In the genomic region with DNA sequence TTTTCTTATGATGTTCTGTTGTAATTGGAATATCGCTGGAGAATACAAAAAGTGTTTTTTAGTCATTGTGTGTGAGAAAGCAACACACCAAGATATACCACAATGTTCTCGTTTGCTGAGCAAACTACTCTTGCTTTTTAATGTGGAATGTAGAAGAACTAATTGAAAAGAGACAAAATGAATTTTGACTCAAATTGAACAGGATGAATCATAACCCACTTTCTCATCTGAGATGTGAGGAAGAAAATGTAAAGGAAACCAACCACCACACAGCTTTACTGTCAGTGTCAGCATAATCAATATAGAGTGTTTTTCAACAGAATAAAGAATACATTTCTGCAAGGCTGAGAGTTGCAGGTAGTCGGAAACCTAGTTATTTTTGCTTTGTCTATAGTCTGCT, we compare ENCODE assay signal across 27 cellular contexts.
"Had no signal": no experiment of that assay in that cellular context is flagged by ENCODE, and none has a peak within 500 bp of the region (broad histone marks: within the 10 kb centered on the region; RNA-seq: fewer than 3 reads in every experiment).

No MANE protein-coding gene starts in this region.

- H3K9me3 ChIP-seq: colonic mucosa, esophagus squamous epithelium, heart right ventricle, lower lobe of right lung, neutrophil, ovary, tibial nerve had no signal

- H3K9me3 Mint-ChIP-seq: activated CD4-positive, alpha-beta memory T cell treated with anti-CD3 and anti-CD28 coated beads, Interleukin-2, amount 10 ng/mL, durations not matched to agents 7 days and 5 days; activated CD4-positive, alpha-beta T cell treated with anti-CD3 and anti-CD28 coated beads, Interleukin-2, amount 10 ng/mL, durations not matched to agents 7 days and 5 days; nephron had no signal

- H3K4me3 Mint-ChIP-seq: activated CD4-positive, alpha-beta memory T cell treated with anti-CD3 and anti-CD28 coated beads, Interleukin-2, amount 10 ng/mL, durations not matched to agents 7 days and 5 days; activated CD4-positive, alpha-beta T cell treated with anti-CD3 and anti-CD28 coated beads, Interleukin-2, amount 10 ng/mL, durations not matched to agents 7 days and 5 days; nephron had no signal

- H3K4me3 ChIP-seq: colonic mucosa, esophagus squamous epithelium, heart right ventricle, lower lobe of right lung, ovary, skin epidermis, tibial nerve had no signal

- DNase-seq: activated CD4-positive, alpha-beta memory T cell treated with anti-CD3 and anti-CD28 coated beads, Interleukin-2, amount 10 ng/mL, durations not matched to agents 7 days and 5 days; activated CD4-positive, alpha-beta T cell treated with anti-CD3 and anti-CD28 coated beads, Interleukin-2, amount 10 ng/mL, durations not matched to agents 7 days and 5 days; activated CD4-positive, CD25-positive, alpha-beta regulatory T cell; activated gamma-delta T cell; activated naive CD4-positive, alpha-beta T cell treated with anti-CD3 and anti-CD28 coated beads, Interleukin-2, amount 50 U/mL, for 16 hours; anterior cingulate cortex; cerebellar nuclear complex; colonic mucosa; effector CD8-positive, alpha-beta T cell; esophagus squamous epithelium; foreskin melanocyte; heart right ventricle; kidney glomerular epithelial cell; lower lobe of right lung; mesendoderm; ovary; stimulated activated CD4-positive, alpha-beta T cell treated with anti-CD3 and anti-CD28 coated beads, Interleukin-12 subunit alpha, Interleukin-12 subunit beta, amount 100 ng/mL, for 4 hours; stimulated activated CD4-positive, alpha-beta T cell treated with anti-CD3 and anti-CD28 coated beads, Interleukin-4, amount 100 ng/mL, for 1 hour had no signal

- H3K27ac Mint-ChIP-seq: activated CD4-positive, alpha-beta memory T cell treated with anti-CD3 and anti-CD28 coated beads, Interleukin-2, amount 10 ng/mL, durations not matched to agents 7 days and 5 days; activated CD4-positive, alpha-beta T cell treated with anti-CD3 and anti-CD28 coated beads, Interleukin-2, amount 10 ng/mL, durations not matched to agents 7 days and 5 days; nephron; progenitor cell of endocrine pancreas had no signal

- H3K27ac ChIP-seq: colonic mucosa, epithelial cell of prostate, esophagus squamous epithelium, heart right ventricle, lower lobe of right lung, neutrophil, ovary, skin epidermis, tibial nerve had no signal

- H3K27me3 ChIP-seq: colonic mucosa, esophagus squamous epithelium, heart right ventricle, neutrophil, ovary, tibial nerve had no signal

- H3K4me1 ChIP-seq: colonic mucosa had no signal

- H3K36me3 ChIP-seq: colonic mucosa, heart right ventricle, lower lobe of right lung, neutrophil, ovary, tibial nerve had no signal

- H3K27me3 Mint-ChIP-seq: activated CD4-positive, alpha-beta T cell treated with anti-CD3 and anti-CD28 coated beads, Interleukin-2, amount 10 ng/mL, durations not matched to agents 7 days and 5 days; progenitor cell of endocrine pancreas had no signal

- H3K4me1 Mint-ChIP-seq: nephron had no signal

- FAIRE-seq: endometrium had no signal

- ATAC-seq: heart right ventricle, left lobe of liver, lower lobe of right lung, sciatic nerve had no signal
